Comparison of ENCODE assay signal across 1 cellular context in the genomic region with DNA sequence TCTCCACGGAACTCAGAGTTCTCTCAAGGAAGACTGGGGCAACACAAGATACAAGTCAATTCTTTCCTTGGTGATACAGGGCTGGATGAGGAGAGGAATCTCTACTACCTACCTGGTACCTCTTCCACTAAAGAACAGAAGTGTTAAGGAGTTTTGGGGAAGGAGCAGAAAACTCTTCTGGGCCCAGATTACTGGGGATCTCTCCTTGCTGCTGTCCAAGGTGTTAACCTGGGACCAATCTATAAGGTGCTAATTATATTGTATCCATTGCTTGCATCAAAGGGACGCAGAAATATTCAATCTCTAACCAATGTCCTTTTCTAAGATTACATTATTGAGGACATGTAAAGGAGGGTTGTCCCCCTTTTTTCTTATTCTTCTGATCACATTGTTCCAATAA.
TF ChIP-seq lines count a peak whose summit lies in the region.

No MANE protein-coding gene starts in this region.

TF ChIP-seq in HepG2, 621 proteins besides CTCF, POLR2A, EP300 and RAD21 (continued from another document):
- TF ChIP-seq, protein P1, sequence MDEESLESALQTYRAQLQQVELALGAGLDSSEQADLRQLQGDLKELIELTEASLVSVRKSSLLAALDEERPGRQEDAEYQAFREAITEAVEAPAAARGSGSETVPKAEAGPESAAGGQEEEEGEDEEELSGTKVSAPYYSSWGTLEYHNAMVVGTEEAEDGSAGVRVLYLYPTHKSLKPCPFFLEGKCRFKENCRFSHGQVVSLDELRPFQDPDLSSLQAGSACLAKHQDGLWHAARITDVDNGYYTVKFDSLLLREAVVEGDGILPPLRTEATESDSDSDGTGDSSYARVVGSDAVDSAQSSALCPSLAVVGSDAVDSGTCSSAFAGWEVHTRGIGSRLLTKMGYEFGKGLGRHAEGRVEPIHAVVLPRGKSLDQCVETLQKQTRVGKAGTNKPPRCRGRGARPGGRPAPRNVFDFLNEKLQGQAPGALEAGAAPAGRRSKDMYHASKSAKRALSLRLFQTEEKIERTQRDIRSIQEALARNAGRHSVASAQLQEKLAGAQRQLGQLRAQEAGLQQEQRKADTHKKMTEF (CRISPR knock-in tag; IDR thresholded peaks at IDR 0.05), result no peak
- TF ChIP-seq SMAD9 (CRISPR knock-in tag; IDR thresholded peaks at IDR 0.05) (no peak), ASH2L (IDR thresholded peaks at IDR 0.05; ENCODE audit: insufficient read length, low read depth, low read length) (no peak), RBAK (CRISPR knock-in tag; IDR thresholded peaks at IDR 0.05) (no peak), GPN1 (CRISPR knock-in tag; IDR thresholded peaks at IDR 0.05; ENCODE audit: borderline replicate concordance) (no peak), U2AF1 (optimal IDR thresholded peaks at IDR 0.05; ENCODE audit: low read depth, low read length) (no peak), ZNF24 (IDR thresholded peaks at IDR 0.05) (no peak)
- TF ChIP-seq, protein P2, sequence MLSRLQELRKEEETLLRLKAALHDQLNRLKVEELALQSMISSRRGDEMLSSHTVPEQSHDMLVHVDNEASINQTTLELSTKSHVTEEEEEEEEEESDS (CRISPR knock-in tag; IDR thresholded peaks at IDR 0.05; ENCODE audit: borderline replicate concordance), result no peak
- TF ChIP-seq, protein P3, sequence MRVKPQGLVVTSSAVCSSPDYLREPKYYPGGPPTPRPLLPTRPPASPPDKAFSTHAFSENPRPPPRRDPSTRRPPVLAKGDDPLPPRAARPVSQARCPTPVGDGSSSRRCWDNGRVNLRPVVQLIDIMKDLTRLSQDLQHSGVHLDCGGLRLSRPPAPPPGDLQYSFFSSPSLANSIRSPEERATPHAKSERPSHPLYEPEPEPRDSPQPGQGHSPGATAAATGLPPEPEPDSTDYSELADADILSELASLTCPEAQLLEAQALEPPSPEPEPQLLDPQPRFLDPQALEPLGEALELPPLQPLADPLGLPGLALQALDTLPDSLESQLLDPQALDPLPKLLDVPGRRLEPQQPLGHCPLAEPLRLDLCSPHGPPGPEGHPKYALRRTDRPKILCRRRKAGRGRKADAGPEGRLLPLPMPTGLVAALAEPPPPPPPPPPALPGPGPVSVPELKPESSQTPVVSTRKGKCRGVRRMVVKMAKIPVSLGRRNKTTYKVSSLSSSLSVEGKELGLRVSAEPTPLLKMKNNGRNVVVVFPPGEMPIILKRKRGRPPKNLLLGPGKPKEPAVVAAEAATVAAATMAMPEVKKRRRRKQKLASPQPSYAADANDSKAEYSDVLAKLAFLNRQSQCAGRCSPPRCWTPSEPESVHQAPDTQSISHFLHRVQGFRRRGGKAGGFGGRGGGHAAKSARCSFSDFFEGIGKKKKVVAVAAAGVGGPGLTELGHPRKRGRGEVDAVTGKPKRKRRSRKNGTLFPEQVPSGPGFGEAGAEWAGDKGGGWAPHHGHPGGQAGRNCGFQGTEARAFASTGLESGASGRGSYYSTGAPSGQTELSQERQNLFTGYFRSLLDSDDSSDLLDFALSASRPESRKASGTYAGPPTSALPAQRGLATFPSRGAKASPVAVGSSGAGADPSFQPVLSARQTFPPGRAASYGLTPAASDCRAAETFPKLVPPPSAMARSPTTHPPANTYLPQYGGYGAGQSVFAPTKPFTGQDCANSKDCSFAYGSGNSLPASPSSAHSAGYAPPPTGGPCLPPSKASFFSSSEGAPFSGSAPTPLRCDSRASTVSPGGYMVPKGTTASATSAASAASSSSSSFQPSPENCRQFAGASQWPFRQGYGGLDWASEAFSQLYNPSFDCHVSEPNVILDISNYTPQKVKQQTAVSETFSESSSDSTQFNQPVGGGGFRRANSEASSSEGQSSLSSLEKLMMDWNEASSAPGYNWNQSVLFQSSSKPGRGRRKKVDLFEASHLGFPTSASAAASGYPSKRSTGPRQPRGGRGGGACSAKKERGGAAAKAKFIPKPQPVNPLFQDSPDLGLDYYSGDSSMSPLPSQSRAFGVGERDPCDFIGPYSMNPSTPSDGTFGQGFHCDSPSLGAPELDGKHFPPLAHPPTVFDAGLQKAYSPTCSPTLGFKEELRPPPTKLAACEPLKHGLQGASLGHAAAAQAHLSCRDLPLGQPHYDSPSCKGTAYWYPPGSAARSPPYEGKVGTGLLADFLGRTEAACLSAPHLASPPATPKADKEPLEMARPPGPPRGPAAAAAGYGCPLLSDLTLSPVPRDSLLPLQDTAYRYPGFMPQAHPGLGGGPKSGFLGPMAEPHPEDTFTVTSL (CRISPR knock-in tag; IDR thresholded peaks at IDR 0.05; ENCODE audit: borderline replicate concordance), result no peak
- TF ChIP-seq, protein P4, sequence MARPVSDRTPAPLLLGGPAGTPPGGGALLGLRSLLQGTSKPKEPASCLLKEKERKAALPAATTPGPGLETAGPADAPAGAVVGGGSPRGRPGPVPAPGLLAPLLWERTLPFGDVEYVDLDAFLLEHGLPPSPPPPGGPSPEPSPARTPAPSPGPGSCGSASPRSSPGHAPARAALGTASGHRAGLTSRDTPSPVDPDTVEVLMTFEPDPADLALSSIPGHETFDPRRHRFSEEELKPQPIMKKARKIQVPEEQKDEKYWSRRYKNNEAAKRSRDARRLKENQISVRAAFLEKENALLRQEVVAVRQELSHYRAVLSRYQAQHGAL (CRISPR knock-in tag; IDR thresholded peaks at IDR 0.05; ENCODE audit: not compliant biosample characterization), result no peak
